In genomic region chrX:2497961-2498780, GRCh38 we compare ENCODE assay signal across 8 cellular contexts. TPM values are rescaled to one million over a fixed set of nuclear protein-coding genes. Genes with fewer than 3 reads are reported as not detected.
DNase-seq lines count a peak whose midpoint lies in the region; ATAC-seq, FAIRE-seq and TF ChIP-seq lines count a peak whose summit lies in the region.

No MANE protein-coding gene starts in this region.

- H3K4me1 Mint-ChIP-seq in Caco-2 (ENCODE audit: low read depth, unreplicated experiment) (no peaks in the 10 kb centered on the region), T-helper 17 cell (peaks cover 17% of the 10 kb centered on the region)

- peak overlapping the region; percentile 74 for H3K4me3 Mint-ChIP-seq in Caco-2 (ENCODE audit: unreplicated experiment)
- H3K4me3 Mint-ChIP-seq in T-helper 17 cell: no peak overlapping the region

- POLR2A ChIA-PET in Caco-2 (lab: Charles Lee): no interaction called here

- H3K36me3 ChIP-seq in Caco-2 (ENCODE audit: control insufficient read depth, insufficient read depth, low read length) (no peaks in the 10 kb centered on the region; the same call in 1 of the 2 replicates), parathyroid adenoma (ENCODE audit: control insufficient read depth, insufficient read depth, low read length) (no peaks in the 10 kb centered on the region)

- H3K27me3 ChIP-seq in Caco-2 (replicated peaks; ENCODE audit: control insufficient read depth, insufficient read depth, low read length): no peaks in the 10 kb centered on the region
- H3K27me3 ChIP-seq in parathyroid adenoma (ENCODE audit: control insufficient read depth, insufficient read depth, low read length): no peaks in the 10 kb centered on the region

- H3K27ac ChIP-seq in parathyroid adenoma: peak overlapping the region; percentile 82

- no peak overlapping the region for H2AFZ ChIP-seq in parathyroid adenoma

- peak overlapping the region; percentile 48 for H3K4me3 ChIP-seq in Caco-2 (ENCODE audit: low read depth, low read length)
- peak overlapping the region; percentile 77 to 88 for H3K4me3 ChIP-seq in foreskin fibroblast (ENCODE audit: low read depth in 1 of 2, low read length in 2 of 2)
- H3K4me3 ChIP-seq in parathyroid adenoma (ENCODE audit: low read depth, low read length): no peak overlapping the region

- no peak for FAIRE-seq in RCC 7860 (lab: Jason Lieb, UNC)

- H3K27ac Mint-ChIP-seq in Caco-2 (ENCODE audit: unreplicated experiment) (peak overlapping the region; percentile 89), T-helper 17 cell (peak overlapping the region; percentile 16)

- no peak overlapping the region for H3K9ac ChIP-seq in parathyroid adenoma

- BruUV-seq in Caco-2 (replicated peaks; lab: Mats Ljungman, UMichigan): no TSS peak

- H3K27me3 Mint-ChIP-seq in Caco-2 (ENCODE audit: insufficient read depth, unreplicated experiment) (no peaks in the 10 kb centered on the region), T-helper 17 cell (no peaks in the 10 kb centered on the region)

- H3K4me1 ChIP-seq in Caco-2 (peaks cover 28% of the 10 kb centered on the region), parathyroid adenoma (no peaks in the 10 kb centered on the region)

- DNase-seq in Caco-2 (peak; percentile 72 to 78), T-helper 17 cell (no peak), foreskin fibroblast (peak in 1 of 2 donors; percentile 52), NCI-H1092 treated with DMSO at 0.1 percent for 48 hours (lab: John Stamatoyannopoulos, UW) (no peak), RCC 7860 (ENCODE audit: low spot score) (no peak)

- no peaks in the 10 kb centered on the region for H3K9me3 ChIP-seq in Caco-2
- H3K9me3 ChIP-seq in T-helper 17 cell (ENCODE audit: control insufficient read depth, low read length, poor library complexity, severe bottlenecking): no peaks in the 10 kb centered on the region
- no peaks in the 10 kb centered on the region for H3K9me3 ChIP-seq in parathyroid adenoma (ENCODE audit: control insufficient read depth, low read length)

- ATAC-seq in T-helper 17 cell (no peak), GM19455 (IDR thresholded peaks at IDR 0.05; ENCODE audit: unreplicated experiment) (no peak), GM18861 (IDR thresholded peaks at IDR 0.05; ENCODE audit: unreplicated experiment) (no peak)

- H3K36me3 Mint-ChIP-seq in Caco-2 (ENCODE audit: insufficient read depth, unreplicated experiment): peaks cover 51% of the 10 kb centered on the region
- no peaks in the 10 kb centered on the region for H3K36me3 Mint-ChIP-seq in T-helper 17 cell (ENCODE audit: low read depth)

- H3K79me2 ChIP-seq in parathyroid adenoma: no peaks in the 10 kb centered on the region

- CTCF ChIA-PET in Caco-2 (lab: Charles Lee): no interaction called here

- peak overlapping the region; percentile 64 for H3K4me2 ChIP-seq in parathyroid adenoma (ENCODE audit: low read length)

- TF ChIP-seq CTCF in Caco-2 (IDR thresholded peaks at IDR 0.05; ENCODE audit: insufficient read depth in 1 of 2, low read depth in 1 of 2, low read length in 1 of 2, severe bottlenecking in 1 of 2, unreplicated experiment in 1 of 2) (no peak), foreskin fibroblast (IDR thresholded peaks at IDR 0.05; ENCODE audit: low read depth, low read length) (no peak), parathyroid adenoma (IDR thresholded peaks at IDR 0.05) (no peak)

- intact Hi-C loops in Caco-2 (cut with micrococcal nuclease; ENCODE audit: unreplicated experiment): loop anchor here (1.0 to 5.0 kb wide), 5 partner anchors 15 to 176 kb away; no protein-coding TSS in a partner anchor

- H3K9me3 Mint-ChIP-seq in Caco-2 (ENCODE audit: unreplicated experiment): no peaks in the 10 kb centered on the region

RNA-seq across cellular contexts. Expression of gene DHRSX, which starts 2.6 kb away (rescaled TPM):
- total RNA-seq in Caco-2 (2022) (54.2 and 64.1 TPM in 2 replicates), T-helper 17 cell (10 to 100 TPM; 11.6 to 14.2 TPM)

RNA-seq across cellular contexts. Expression of gene ZBED1, which starts 2.6 kb away (rescaled TPM):
- 63.7 and 68.8 TPM in 2 replicates for total RNA-seq in Caco-2 (2022)
- total RNA-seq in T-helper 17 cell: 10 to 100 TPM; 19.8 to 19.9 TPM

Comparison
In these comparisons a context has a peak if more than half of its experiments do, and no peak if none do; other contexts are left out.
1. DNase-seq: peak in Caco-2 (2 of 2); none in T-helper 17 cell (0 of 3), NCI-H1092 treated with DMSO at 0.1 percent for 48 hours (single experiment) and RCC 7860 (single experiment).